In the genomic region with DNA sequence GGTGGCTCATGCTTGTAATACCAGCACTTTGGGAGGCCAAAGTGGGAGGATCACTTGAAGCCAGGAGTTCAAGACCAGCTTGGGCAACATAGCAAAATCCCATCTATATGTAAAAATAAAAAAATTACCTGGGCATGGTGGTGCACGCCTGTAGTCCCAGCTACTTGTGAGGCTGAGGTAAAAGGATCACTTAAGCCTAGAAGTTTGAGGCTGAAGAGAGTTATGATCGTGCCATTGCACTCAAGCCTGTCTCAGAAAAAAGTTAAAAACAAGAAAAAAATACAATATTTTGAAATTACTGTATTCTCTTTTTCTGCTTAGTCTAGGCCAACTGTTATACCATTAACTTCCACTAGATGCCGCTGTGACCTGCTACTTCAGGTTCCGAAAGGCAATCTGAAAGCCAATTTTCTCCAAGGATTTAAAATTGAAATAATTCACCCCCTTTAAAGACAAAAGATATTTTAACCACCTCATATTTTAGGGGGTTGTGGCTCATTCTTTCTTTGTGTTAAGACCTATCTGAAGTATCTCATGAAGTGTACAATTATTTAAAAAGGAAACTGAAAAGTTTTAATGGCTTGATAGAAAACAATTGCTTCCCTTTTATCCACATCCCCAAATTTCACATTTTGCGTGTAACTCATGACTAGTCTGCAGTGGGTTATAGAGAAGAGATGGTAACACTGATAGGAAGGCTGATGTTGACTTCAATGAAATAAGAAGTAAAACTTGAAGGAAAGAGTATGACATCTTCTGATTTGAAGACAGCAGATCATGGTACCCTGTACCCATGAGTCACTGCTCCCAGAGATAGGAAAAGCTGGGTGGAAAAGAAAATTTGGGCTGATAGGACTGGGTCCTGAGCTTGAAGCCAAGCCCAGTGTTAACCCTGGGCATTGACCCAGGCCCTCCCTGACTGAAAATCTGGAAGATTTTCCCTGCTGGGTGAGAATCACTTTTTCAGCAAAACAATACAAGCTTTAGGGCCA, we compare ENCODE assay signal across 1 cellular context.
TF ChIP-seq lines count a peak whose summit lies in the region.

No MANE protein-coding gene starts in this region.

TF ChIP-seq in liver, 16 proteins besides CTCF, POLR2A, EP300 and RAD21 (continued from another document):
- TF ChIP-seq, protein P1, sequence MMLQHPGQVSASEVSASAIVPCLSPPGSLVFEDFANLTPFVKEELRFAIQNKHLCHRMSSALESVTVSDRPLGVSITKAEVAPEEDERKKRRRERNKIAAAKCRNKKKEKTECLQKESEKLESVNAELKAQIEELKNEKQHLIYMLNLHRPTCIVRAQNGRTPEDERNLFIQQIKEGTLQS (IDR thresholded peaks at IDR 0.05): no peak
- TF ChIP-seq FOXA2 (IDR thresholded peaks at IDR 0.05): no peak
- TF ChIP-seq EGR1 (IDR thresholded peaks at IDR 0.05; ENCODE audit: low read depth in 2 of 2): no peak
